In genomic region chrX:16739574-16739973, GRCh38 we compare ENCODE assay signal across 2 cellular contexts.
A peak's percentile ranks its signal among the peaks of the same experiment; 100 is the strongest.
TF ChIP-seq lines count a peak whose summit lies in the region.

No MANE protein-coding gene starts in this region.

TF ChIP-seq in WTC11, 78 proteins besides CTCF, POLR2A, EP300 and RAD21:
- no peak for TF ChIP-seq ZBTB43 (CRISPR knock-in tag; IDR thresholded peaks at IDR 0.05)
- no peak for TF ChIP-seq NFE2L1 (CRISPR knock-in tag; IDR thresholded peaks at IDR 0.05)
- TF ChIP-seq PRDM15 (CRISPR knock-in tag; IDR thresholded peaks at IDR 0.05): no peak
- no peak for TF ChIP-seq RORB (CRISPR knock-in tag; IDR thresholded peaks at IDR 0.05)
- no peak for TF ChIP-seq ZNF416 (CRISPR knock-in tag; IDR thresholded peaks at IDR 0.05)
- no peak for TF ChIP-seq NR1H2 (CRISPR knock-in tag; IDR thresholded peaks at IDR 0.05)
- no peak for TF ChIP-seq ZNF263 (CRISPR knock-in tag; IDR thresholded peaks at IDR 0.05; ENCODE audit: low read depth)
- TF ChIP-seq FOXK1 (CRISPR knock-in tag; IDR thresholded peaks at IDR 0.05): no peak
- TF ChIP-seq ATF6 (CRISPR knock-in tag; IDR thresholded peaks at IDR 0.05): no peak
- no peak for TF ChIP-seq ZBTB21 (CRISPR knock-in tag; IDR thresholded peaks at IDR 0.05; ENCODE audit: borderline replicate concordance)
- no peak for TF ChIP-seq ZNF317 (CRISPR knock-in tag; IDR thresholded peaks at IDR 0.05; ENCODE audit: borderline replicate concordance, low read depth)
- no peak for TF ChIP-seq MAX (CRISPR knock-in tag; IDR thresholded peaks at IDR 0.05)
- no peak for TF ChIP-seq ATF3 (CRISPR knock-in tag; conservative IDR thresholded peaks at IDR 0.05)

TF ChIP-seq in HepG2, 621 proteins besides CTCF, POLR2A, EP300 and RAD21:
- no peak for TF ChIP-seq ZNF275 (CRISPR knock-in tag; IDR thresholded peaks at IDR 0.05; ENCODE audit: borderline replicate concordance)
- TF ChIP-seq ZNF281 (CRISPR knock-in tag; IDR thresholded peaks at IDR 0.05; ENCODE audit: borderline replicate concordance): no peak
- TF ChIP-seq FOXA3 (CRISPR knock-in tag; IDR thresholded peaks at IDR 0.05): peak; percentile 19; the same call in 1 of the 2 replicates
- no peak for TF ChIP-seq AKAP8 (CRISPR knock-in tag; IDR thresholded peaks at IDR 0.05)
- 0 out of 2 replicates have a peak, but pooled peaks have one; percentile 32 for TF ChIP-seq FOSL2 (CRISPR knock-in tag; IDR thresholded peaks at IDR 0.05)
- TF ChIP-seq ATAD3A (CRISPR knock-in tag; IDR thresholded peaks at IDR 0.05): no peak
- no peak for TF ChIP-seq HINFP (CRISPR knock-in tag; IDR thresholded peaks at IDR 0.05; ENCODE audit: low read depth)
- TF ChIP-seq SAP130 (CRISPR knock-in tag; IDR thresholded peaks at IDR 0.05; ENCODE audit: low read depth): peak; percentile 11; the same call in 1 of the 2 replicates
- no peak for TF ChIP-seq ZNF329 (CRISPR knock-in tag; IDR thresholded peaks at IDR 0.05; ENCODE audit: low read depth)
- no peak for TF ChIP-seq KDM5A (IDR thresholded peaks at IDR 0.05; ENCODE audit: borderline replicate concordance, low read length)
- no peak for TF ChIP-seq MIER3 (CRISPR knock-in tag; IDR thresholded peaks at IDR 0.05; ENCODE audit: borderline replicate concordance)
- TF ChIP-seq KDM2A (CRISPR knock-in tag; IDR thresholded peaks at IDR 0.05; ENCODE audit: borderline replicate concordance, low read depth): no peak
- TF ChIP-seq BCL6 (CRISPR knock-in tag; IDR thresholded peaks at IDR 0.05): 0 out of 2 replicates have a peak, but pooled peaks have one; percentile 11
- no peak for TF ChIP-seq PLRG1 (conservative IDR thresholded peaks at IDR 0.05)
- no peak for TF ChIP-seq ZNF597 (CRISPR knock-in tag; IDR thresholded peaks at IDR 0.05)
- TF ChIP-seq ADNP (CRISPR knock-in tag; IDR thresholded peaks at IDR 0.05): no peak
- TF ChIP-seq ZFX (CRISPR knock-in tag; IDR thresholded peaks at IDR 0.05; ENCODE audit: low read depth): no peak
- TF ChIP-seq ZNF335 (CRISPR knock-in tag; IDR thresholded peaks at IDR 0.05): peak; percentile 81
- TF ChIP-seq POLR2G (IDR thresholded peaks at IDR 0.05; ENCODE audit: low read depth, low read length): no peak
- 0 out of 2 replicates have a peak, but pooled peaks have one; percentile 22 for TF ChIP-seq HMG20A (CRISPR knock-in tag; IDR thresholded peaks at IDR 0.05; ENCODE audit: borderline replicate concordance)
- TF ChIP-seq ZBTB2 (CRISPR knock-in tag; IDR thresholded peaks at IDR 0.05; ENCODE audit: low read depth): no peak
- TF ChIP-seq ZBTB7B (CRISPR knock-in tag; IDR thresholded peaks at IDR 0.05): no peak
- TF ChIP-seq CEBPG (CRISPR knock-in tag; IDR thresholded peaks at IDR 0.05): peak; percentile 55; the same call in 1 of the 2 replicates
- no peak for TF ChIP-seq TARDBP (CRISPR knock-in tag; IDR thresholded peaks at IDR 0.05)
- peak; percentile 91 for TF ChIP-seq CEBPB (IDR thresholded peaks at IDR 0.05; ENCODE audit: borderline replicate concordance, low read depth, low read length)
- TF ChIP-seq SOX13 (IDR thresholded peaks at IDR 0.05): no peak
- peak in 1 of 2 experiments; percentile 10; a peak in 1 of 4 replicates for TF ChIP-seq SOX13 (CRISPR knock-in tag; conservative IDR thresholded peaks at IDR 0.05 in 1 of 2, IDR thresholded peaks at IDR 0.05 in 1 of 2)
- TF ChIP-seq ISX (CRISPR knock-in tag; conservative IDR thresholded peaks at IDR 0.05): no peak
- no peak for TF ChIP-seq NFE2 (CRISPR knock-in tag; IDR thresholded peaks at IDR 0.05)
- no peak for TF ChIP-seq MEIS1 (CRISPR knock-in tag; IDR thresholded peaks at IDR 0.05; ENCODE audit: borderline replicate concordance)
- no peak for TF ChIP-seq ZKSCAN5 (CRISPR knock-in tag; IDR thresholded peaks at IDR 0.05)
- TF ChIP-seq ZNF12 (CRISPR knock-in tag; IDR thresholded peaks at IDR 0.05): peak; percentile 50
- no peak for TF ChIP-seq KLF12 (CRISPR knock-in tag; IDR thresholded peaks at IDR 0.05; ENCODE audit: borderline replicate concordance)
- 0 out of 2 replicates have a peak, but pooled peaks have one; percentile 34 for TF ChIP-seq GATAD2A (CRISPR knock-in tag; IDR thresholded peaks at IDR 0.05)
- no peak for TF ChIP-seq ZNF788 (CRISPR knock-in tag; IDR thresholded peaks at IDR 0.05; ENCODE audit: borderline replicate concordance)
- no peak for TF ChIP-seq MTF1 (CRISPR knock-in tag; IDR thresholded peaks at IDR 0.05)
